9 cellular contexts compared by ENCODE assay signal in genomic region chr2:207283356-207283755, GRCh38.
DNase-seq lines count a peak whose midpoint lies in the region; ATAC-seq and TF ChIP-seq lines count a peak whose summit lies in the region.
"Had no signal": no experiment of that assay in that cellular context is flagged by ENCODE, and none has a peak within 500 bp of the region (broad histone marks: within the 10 kb centered on the region; RNA-seq: fewer than 3 reads in every experiment).

No MANE protein-coding gene starts in this region.

- H3K27me3 ChIP-seq in Peyer's patch (no peaks in the 10 kb centered on the region), suprapubic skin (no peaks in the 10 kb centered on the region)

- TF ChIP-seq CTCF in Peyer's patch (IDR thresholded peaks at IDR 0.05), result no peak
- no peak for TF ChIP-seq CTCF in suprapubic skin (IDR thresholded peaks at IDR 0.05)

- TF ChIP-seq POLR2A in Peyer's patch (IDR thresholded peaks at IDR 0.05) (no peak), suprapubic skin (IDR thresholded peaks at IDR 0.05) (no peak)

- WGBS in suprapubic skin, result 60% methylated on average over 1 of the region's 1 CpG

- H3K27ac ChIP-seq in Peyer's patch (no peak overlapping the region), suprapubic skin (no peak overlapping the region)

- H3K4me1 ChIP-seq in Peyer's patch, result no peaks in the 10 kb centered on the region
- peaks cover 27% of the 10 kb centered on the region for H3K4me1 ChIP-seq in suprapubic skin

- H3K27me3 Mint-ChIP-seq in activated T-helper 1 cell treated with anti-CD3 and anti-CD28 coated beads, Interleukin-12 subunit alpha, Interleukin-12 subunit beta, Interleukin-2, Interleukin-4 antibody, amounts not matched to agents 30 ng/mL and 10 ng/mL and 1 ng/mL, durations not matched to agents 14 hours and 24 hours and 36 hours (ENCODE audit: insufficient read depth), result no peaks in the 10 kb centered on the region

- no peaks in the 10 kb centered on the region for H3K9me3 ChIP-seq in Peyer's patch
- no peaks in the 10 kb centered on the region for H3K9me3 ChIP-seq in suprapubic skin

- no peaks in the 10 kb centered on the region for H3K36me3 ChIP-seq in Peyer's patch
- H3K36me3 ChIP-seq in suprapubic skin, result no peaks in the 10 kb centered on the region

- peak; percentile 41 for DNase-seq in ELF-1 (ENCODE audit: low read depth, low spot score)
- no peak for DNase-seq in activated T-helper 1 cell treated with anti-CD3 and anti-CD28 coated beads, Interleukin-12 subunit alpha, Interleukin-12 subunit beta, Interleukin-2, Interleukin-4 antibody, amounts not matched to agents 30 ng/mL and 10 ng/mL and 1 ng/mL, durations not matched to agents 14 hours and 24 hours and 36 hours (ENCODE audit: low spot score)
- DNase-seq in midbrain (lab: John Stamatoyannopoulos, UW), result peak; percentile 16
- no peak for DNase-seq in Peyer's patch
- no peak for DNase-seq in suprapubic skin (ENCODE audit: low spot score in 2 of 2)

- peak; percentile 40 for ATAC-seq in HG02885 (IDR thresholded peaks at IDR 0.05; ENCODE audit: poor library complexity, unreplicated experiment)
- no peak for ATAC-seq in HG02973 (IDR thresholded peaks at IDR 0.05; ENCODE audit: unreplicated experiment)
- no peak for ATAC-seq in GM18519 (IDR thresholded peaks at IDR 0.05; ENCODE audit: low FRiP score, unreplicated experiment)

- peak overlapping the region; percentile 53 for H3K4me3 Mint-ChIP-seq in activated T-helper 1 cell treated with anti-CD3 and anti-CD28 coated beads, Interleukin-12 subunit alpha, Interleukin-12 subunit beta, Interleukin-2, Interleukin-4 antibody, amounts not matched to agents 30 ng/mL and 10 ng/mL and 1 ng/mL, durations not matched to agents 14 hours and 24 hours and 36 hours
- H3K4me3 Mint-ChIP-seq: nephron had no signal

- no peak for TF ChIP-seq EP300 in suprapubic skin (IDR thresholded peaks at IDR 0.05)

- H3K4me3 ChIP-seq in Peyer's patch (no peak overlapping the region), suprapubic skin (no peak overlapping the region)

- H3K4me1 Mint-ChIP-seq in activated T-helper 1 cell treated with anti-CD3 and anti-CD28 coated beads, Interleukin-12 subunit alpha, Interleukin-12 subunit beta, Interleukin-2, Interleukin-4 antibody, amounts not matched to agents 30 ng/mL and 10 ng/mL and 1 ng/mL, durations not matched to agents 14 hours and 24 hours and 36 hours (ENCODE audit: low read depth), result peaks cover 76% of the 10 kb centered on the region

- peaks cover 4% of the 10 kb centered on the region for H3K9me3 Mint-ChIP-seq in activated T-helper 1 cell treated with anti-CD3 and anti-CD28 coated beads, Interleukin-12 subunit alpha, Interleukin-12 subunit beta, Interleukin-2, Interleukin-4 antibody, amounts not matched to agents 30 ng/mL and 10 ng/mL and 1 ng/mL, durations not matched to agents 14 hours and 24 hours and 36 hours
- H3K9me3 Mint-ChIP-seq: nephron had no signal

- peaks cover 2% of the 10 kb centered on the region for H3K36me3 Mint-ChIP-seq in activated T-helper 1 cell treated with anti-CD3 and anti-CD28 coated beads, Interleukin-12 subunit alpha, Interleukin-12 subunit beta, Interleukin-2, Interleukin-4 antibody, amounts not matched to agents 30 ng/mL and 10 ng/mL and 1 ng/mL, durations not matched to agents 14 hours and 24 hours and 36 hours (ENCODE audit: low read depth)

- intact Hi-C loops in activated T-helper 1 cell treated with anti-CD3 and anti-CD28 coated beads, Interleukin-12 subunit alpha, Interleukin-12 subunit beta, Interleukin-2, Interleukin-4 antibody, amounts not matched to agents 30 ng/mL and 10 ng/mL and 1 ng/mL, durations not matched to agents 14 hours and 24 hours and 36 hours (cut with micrococcal nuclease), result loop anchor here (1.0 to 5.0 kb wide), 3 partner anchors 28 to 245 kb away; partner anchors contain the start of gene CREB1

- peak overlapping the region; percentile 85 for H3K27ac Mint-ChIP-seq in activated T-helper 1 cell treated with anti-CD3 and anti-CD28 coated beads, Interleukin-12 subunit alpha, Interleukin-12 subunit beta, Interleukin-2, Interleukin-4 antibody, amounts not matched to agents 30 ng/mL and 10 ng/mL and 1 ng/mL, durations not matched to agents 14 hours and 24 hours and 36 hours
- H3K27ac Mint-ChIP-seq: nephron had no signal

Comparison
In these comparisons a context has a peak if more than half of its experiments do, and no peak if none do; other contexts are left out.
1. DNase-seq: peak in ELF-1 (single experiment) and midbrain (single experiment); none in activated T-helper 1 cell treated with anti-CD3 and anti-CD28 coated beads, Interleukin-12 subunit alpha, Interleukin-12 subunit beta, Interleukin-2, Interleukin-4 antibody, amounts not matched to agents 30 ng/mL and 10 ng/mL and 1 ng/mL, durations not matched to agents 14 hours and 24 hours and 36 hours (single experiment), Peyer's patch (0 of 3) and suprapubic skin (0 of 2).